ENCODE assay signal across 8 cellular contexts in genomic region chr20:63969851-63970713, GRCh38. TPM values are rescaled to one million over a fixed set of nuclear protein-coding genes. Genes with fewer than 3 reads are reported as not detected.
DNase-seq lines count a peak whose midpoint lies in the region; ATAC-seq lines count a peak whose summit lies in the region.

Gene ZNF512B (minus strand): TSS chr20:63969930. CDS start chr20:63967950, 1,980 bp downstream.

- DNase-seq in NCI-H1694 (lab: John Stamatoyannopoulos, UW) (peak; percentile 26), NCI-H1694 treated with DMSO at 0.1 percent for 48 hours (lab: John Stamatoyannopoulos, UW) (no peak), NCI-H2196 treated with DMSO at 0.1 percent for 48 hours (lab: John Stamatoyannopoulos, UW; ENCODE audit: unreplicated experiment) (peak; percentile 31), epidermal melanocyte (ENCODE audit: insufficient read length, low spot score) (peak; percentile 93), midbrain (lab: John Stamatoyannopoulos, UW) (peak; percentile 65), substantia nigra (lab: John Stamatoyannopoulos, UW) (peak in 23 of 49 donors; percentile 19 to 81 (median 46))
- DNase-seq in activated CD4-positive, alpha-beta memory T cell treated with anti-CD3 and anti-CD28 coated beads, Interleukin-2, amount 10 ng/mL, durations not matched to agents 7 days and 5 days = peak; percentile 66

- POLR2A ChIA-PET in activated CD4-positive, alpha-beta memory T cell treated with anti-CD3 and anti-CD28 coated beads, Interleukin-2, amount 10 ng/mL, durations not matched to agents 7 days and 5 days (lab: Charles Lee) = interaction anchor here (0.7 to 1.4 kb wide), 2 partner anchors 9 to 10 kb away, joined by 3 read pairs; no protein-coding TSS in a partner anchor

- H3K27ac Mint-ChIP-seq in activated CD4-positive, alpha-beta memory T cell treated with anti-CD3 and anti-CD28 coated beads, Interleukin-2, amount 10 ng/mL, durations not matched to agents 7 days and 5 days = peak within 1 kb of the TSS; percentile 76

- H3K36me3 Mint-ChIP-seq in activated CD4-positive, alpha-beta memory T cell treated with anti-CD3 and anti-CD28 coated beads, Interleukin-2, amount 10 ng/mL, durations not matched to agents 7 days and 5 days (ENCODE audit: low read depth) = peaks cover 10% of the 10 kb centered on the region

- no peak for ATAC-seq in GM18907 (IDR thresholded peaks at IDR 0.05; ENCODE audit: unreplicated experiment)

- H3K9me3 Mint-ChIP-seq in activated CD4-positive, alpha-beta memory T cell treated with anti-CD3 and anti-CD28 coated beads, Interleukin-2, amount 10 ng/mL, durations not matched to agents 7 days and 5 days = no peaks in the 10 kb centered on the region

- no peaks in the 10 kb centered on the region for H3K27me3 Mint-ChIP-seq in activated CD4-positive, alpha-beta memory T cell treated with anti-CD3 and anti-CD28 coated beads, Interleukin-2, amount 10 ng/mL, durations not matched to agents 7 days and 5 days

- H3K4me3 Mint-ChIP-seq in activated CD4-positive, alpha-beta memory T cell treated with anti-CD3 and anti-CD28 coated beads, Interleukin-2, amount 10 ng/mL, durations not matched to agents 7 days and 5 days = peak within 1 kb of the TSS; percentile 78

- H3K4me1 Mint-ChIP-seq in activated CD4-positive, alpha-beta memory T cell treated with anti-CD3 and anti-CD28 coated beads, Interleukin-2, amount 10 ng/mL, durations not matched to agents 7 days and 5 days = peaks cover 24% of the 10 kb centered on the region

- peak within 1 kb of the TSS; percentile 67 for H3K27ac ChIP-seq in substantia nigra (ENCODE audit: low read depth, low read length, poor library complexity, severe bottlenecking)

- CTCF ChIA-PET in activated CD4-positive, alpha-beta memory T cell treated with anti-CD3 and anti-CD28 coated beads, Interleukin-2, amount 10 ng/mL, durations not matched to agents 7 days and 5 days (lab: Charles Lee) = no interaction called here

RNA-seq across cellular contexts. Expression of gene ZNF512B, which starts in this region (rescaled TPM):
- 10 to 100 TPM; 16.5 to 16.7 TPM for total RNA-seq in activated CD4-positive, alpha-beta memory T cell treated with anti-CD3 and anti-CD28 coated beads, Interleukin-2, amount 10 ng/mL, durations not matched to agents 7 days and 5 days
